Comparison of ENCODE assay signal across 18 cellular contexts in genomic region chr11:97516688-97517087, GRCh38.
A peak's percentile ranks its signal among the peaks of the same experiment; 100 is the strongest.
DNase-seq lines count a peak whose midpoint lies in the region; ATAC-seq and TF ChIP-seq lines count a peak whose summit lies in the region.
"Had no signal": no experiment of that assay in that cellular context is flagged by ENCODE, and none has a peak within 500 bp of the region (broad histone marks: within the 10 kb centered on the region; RNA-seq: fewer than 3 reads in every experiment).

No MANE protein-coding gene starts in this region.

- intact Hi-C loops in PC-9 (cut with micrococcal nuclease; ENCODE audit: unreplicated experiment) = no loop called here

- ATAC-seq in HG02588 (IDR thresholded peaks at IDR 0.05; ENCODE audit: unreplicated experiment) = no peak
- ATAC-seq: K562, T-cell had no signal

- no peak overlapping the region for H3K4me2 ChIP-seq in PC-9

- no peak overlapping the region for H2AFZ ChIP-seq in PC-9

- H3K9me3 ChIP-seq in BE2C (no peaks in the 10 kb centered on the region; the same call in 1 of the 2 replicates), PC-9 (ENCODE audit: insufficient read depth, low read depth) (no peaks in the 10 kb centered on the region), Peyer's patch (peaks cover 0 to 2% (median 0%) of the 10 kb centered on the region in 4 donors)
- H3K9me3 ChIP-seq: HAP-1 had no signal

- TF ChIP-seq CTCF in BE2C (IDR thresholded peaks at IDR 0.05; ENCODE audit: low read depth, low read length) = peak; percentile 39
- TF ChIP-seq CTCF in PC-9 (conservative IDR thresholded peaks at IDR 0.05) = peak; percentile 33; the same call in 1 of the 2 replicates
- peak; percentile 17 for TF ChIP-seq CTCF in fibroblast of pulmonary artery (IDR thresholded peaks at IDR 0.05; ENCODE audit: low read length, missing control alignments)
- TF ChIP-seq CTCF in Peyer's patch (IDR thresholded peaks at IDR 0.05) = no peak

- no peaks in the 10 kb centered on the region for H3F3A ChIP-seq in PC-9 (ENCODE audit: insufficient read depth, low read depth)

- no peak for TF ChIP-seq POLR2A in Peyer's patch (IDR thresholded peaks at IDR 0.05)

- H3K4me1 ChIP-seq in BE2C (peaks cover 8% of the 10 kb centered on the region), PC-9 (replicated peaks; ENCODE audit: insufficient read depth) (no peaks in the 10 kb centered on the region), Peyer's patch (no peaks in the 10 kb centered on the region)
- H3K4me1 ChIP-seq: HAP-1 had no signal

- CTCF ChIA-PET in PC-9 (lab: Charles Lee) = no interaction called here

- no peaks in the 10 kb centered on the region for H3K36me3 ChIP-seq in BE2C
- H3K36me3 ChIP-seq in PC-9 (ENCODE audit: low read depth) = no peaks in the 10 kb centered on the region
- no peaks in the 10 kb centered on the region for H3K36me3 ChIP-seq in Peyer's patch
- H3K36me3 ChIP-seq: HAP-1 had no signal

- no peaks in the 10 kb centered on the region for H3K9me2 ChIP-seq in PC-9 (ENCODE audit: insufficient read depth)

- H3K4me3 ChIP-seq in BE2C (ENCODE audit: low read depth, low read length) = no peak overlapping the region
- H3K4me3 ChIP-seq in Jurkat, Clone E6-1 (ENCODE audit: low read length) = no peak overlapping the region
- H3K4me3 ChIP-seq in PC-9 = no peak overlapping the region
- H3K4me3 ChIP-seq in fibroblast of pulmonary artery (replicated peaks; ENCODE audit: low read depth, low read length) = no peak overlapping the region
- H3K4me3 ChIP-seq in Peyer's patch = no peak overlapping the region
- H3K4me3 ChIP-seq: HAP-1, K562 had no signal

- no peaks in the 10 kb centered on the region for H3K79me2 ChIP-seq in PC-9 (ENCODE audit: low read depth)

- POLR2A ChIA-PET in PC-9 (lab: Charles Lee; ENCODE audit: unreplicated experiment) = no interaction called here

- DNase-seq in BE2C (no peak), PC-9 (no peak), fibroblast of pulmonary artery (ENCODE audit: low read depth) (no peak), Peyer's patch (no peak), anterior cingulate cortex (lab: John Stamatoyannopoulos, UW) (no peak), NCI-H2029 treated with DMSO at 0.1 percent for 48 hours (lab: John Stamatoyannopoulos, UW) (no peak)
- peak; percentile 1 for DNase-seq in Jurkat, Clone E6-1 (ENCODE audit: low read depth, low spot score)
- DNase-seq: CD4-positive, alpha-beta memory T cell; NCI-H1092; NCI-H1694; NCI-H2171; NCI-H446 treated with DMSO at 0.1 percent for 48 hours; NCI-H774; T-cell had no signal

- H3K27me3 ChIP-seq in BE2C (no peaks in the 10 kb centered on the region), PC-9 (ENCODE audit: insufficient read depth, low read depth) (no peaks in the 10 kb centered on the region), Peyer's patch (no peaks in the 10 kb centered on the region)

- H3K27ac ChIP-seq in PC-9 = no peak overlapping the region
- no peak overlapping the region for H3K27ac ChIP-seq in Peyer's patch
- H3K27ac ChIP-seq: RWPE1 had no signal

- H4K20me1 ChIP-seq in PC-9 (ENCODE audit: insufficient read depth) = no peaks in the 10 kb centered on the region

- no TSS peak for BruUV-seq in PC-9 (replicated peaks; lab: Mats Ljungman, UMichigan)

Comparison
In these comparisons a context has a peak if more than half of its experiments do, and no peak if none do; other contexts are left out.
1. CTCF ChIP-seq: peak in BE2C (single experiment), PC-9 (single experiment) and fibroblast of pulmonary artery (single experiment); none in Peyer's patch (0 of 6).